In the genomic region with DNA sequence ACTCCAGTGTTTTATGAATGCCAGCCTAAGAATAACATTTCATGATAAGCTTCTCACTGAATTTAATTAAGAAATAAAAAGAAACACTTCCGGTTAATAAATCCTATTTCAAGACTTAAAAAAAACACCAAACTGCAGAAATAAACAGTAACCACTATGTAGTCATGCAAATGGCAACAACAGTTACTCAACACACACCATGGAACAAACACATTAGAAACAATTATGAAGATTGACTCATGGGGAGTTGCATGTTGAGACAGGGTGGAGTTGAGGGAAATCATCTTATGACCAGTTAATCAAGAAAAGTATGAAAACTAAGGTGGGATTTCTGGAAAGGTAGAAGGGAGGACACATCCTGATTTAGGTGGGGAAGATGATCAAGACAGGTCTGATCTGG, we compare ENCODE assay signal across 18 cellular contexts. TPM values are rescaled to one million over a fixed set of nuclear protein-coding genes. Genes with fewer than 3 reads are reported as not detected.
A peak's percentile ranks its signal among the peaks of the same experiment; 100 is the strongest.
DNase-seq lines count a peak whose midpoint lies in the region; ATAC-seq and TF ChIP-seq lines count a peak whose summit lies in the region.
"Had no signal": no experiment of that assay in that cellular context is flagged by ENCODE, and none has a peak within 500 bp of the region (broad histone marks: within the 10 kb centered on the region; RNA-seq: fewer than 3 reads in every experiment).

No MANE protein-coding gene starts in this region.

- no TSS peak for BruUV-seq in mammary epithelial cell (replicated peaks; lab: Mats Ljungman, UMichigan)

- peak overlapping the region; percentile 12 for H2AFZ ChIP-seq in mammary epithelial cell (ENCODE audit: low read depth, low read length)

- no peak for TF ChIP-seq CTCF in mammary epithelial cell (conservative IDR thresholded peaks at IDR 0.05 in 1 of 2, IDR thresholded peaks at IDR 0.05 in 1 of 2; ENCODE audit: extremely low read depth in 1 of 2, insufficient read depth in 1 of 2, low read depth in 1 of 2, low read length in 2 of 2)
- TF ChIP-seq CTCF in foreskin keratinocyte (conservative IDR thresholded peaks at IDR 0.05), result no peak

- H3K79me2 ChIP-seq in mammary epithelial cell (ENCODE audit: insufficient read depth, low read length), result no peaks in the 10 kb centered on the region

- in situ Hi-C loops in mammary epithelial cell (cut with MboI; ENCODE audit: low sequenced_read_pairs in 2 of 2) (no loop called here), KBM-7 (cut with MboI; ENCODE audit: low pct_unique_long_range_greater_than_20kb, low sequenced_read_pairs) (no loop called here)

- WGBS in mammary epithelial cell (ENCODE audit: low coverage, missing lambda C conversion rate), result 88% methylated on average over 1 of the region's 1 CpG

- H3K4me1 ChIP-seq in mammary epithelial cell (ENCODE audit: insufficient read depth, low read length) (peaks cover 16% of the 10 kb centered on the region), foreskin keratinocyte (peaks cover 17% of the 10 kb centered on the region)
- H3K4me1 ChIP-seq: thyroid gland had no signal

- no peaks in the 10 kb centered on the region for H3K27me3 ChIP-seq in mammary epithelial cell (ENCODE audit: insufficient read depth, low read length)
- no peaks in the 10 kb centered on the region for H3K27me3 ChIP-seq in foreskin keratinocyte
- H3K27me3 ChIP-seq: thyroid gland had no signal

- no peaks in the 10 kb centered on the region for H3K36me3 ChIP-seq in mammary epithelial cell (ENCODE audit: insufficient read depth, low read length)
- H3K36me3 ChIP-seq: thyroid gland had no signal

- H3K9me3 ChIP-seq in mammary epithelial cell (replicated peaks; ENCODE audit: insufficient read depth, low read length), result no peaks in the 10 kb centered on the region
- H3K9me3 ChIP-seq: thyroid gland had no signal

- H4K20me1 ChIP-seq in mammary epithelial cell (ENCODE audit: insufficient read depth, low read length), result no peaks in the 10 kb centered on the region

- H3K4me2 ChIP-seq in mammary epithelial cell (ENCODE audit: insufficient read depth, low read depth, low read length), result peak overlapping the region; percentile 52

- DNase-seq in M059J (ENCODE audit: low read depth) (peak; percentile 6), mammary epithelial cell (peak; percentile 80), foreskin keratinocyte (peak; percentile 79 to 85), KBM-7 (no peak)
- DNase-seq: activated CD8-positive, alpha-beta memory T cell treated with anti-CD3 and anti-CD28 coated beads, Interleukin-2, amount 50 U/mL, for 48 hours; activated naive CD8-positive, alpha-beta T cell treated with anti-CD3 and anti-CD28 coated beads, Interleukin-2, amount 10 ng/mL, durations not matched to agents 7 days and 5 days; effector CD8-positive, alpha-beta T cell; NCI-H1694; NCI-H69; stimulated activated CD4-positive, alpha-beta T cell treated with anti-CD3 and anti-CD28 coated beads, Interleukin-2, amount 100 ng/mL, for 24 hours; stimulated activated naive CD4-positive, alpha-beta T cell; T-cell had no signal

- intact Hi-C loops in mammary epithelial cell (cut with micrococcal nuclease), result loop anchor here (1.0 to 2.0 kb wide), 4 partner anchors 104 to 277 kb away; no protein-coding TSS in a partner anchor

- dilution Hi-C loops in mammary epithelial cell (cut with HindIII; ENCODE audit: low sequenced_read_pairs), result no loop called here

- CTCF ChIA-PET in mammary epithelial cell (lab: Charles Lee; ENCODE audit: low non-redundant PET), result interaction anchor here (0.6 kb wide), 2 partner anchors 98 to 207 kb away, joined by 4 to 16 read pairs; no protein-coding TSS in a partner anchor

- H3K27ac ChIP-seq in mammary epithelial cell (ENCODE audit: insufficient read depth, low read depth, low read length) (peak overlapping the region; percentile 75), foreskin keratinocyte (peak overlapping the region; percentile 52), skin epidermis (peak overlapping the region in 11 of 21 experiments; percentile 11 to 67 (median 43))
- H3K27ac ChIP-seq: thyroid gland had no signal

- ATAC-seq in foreskin keratinocyte (peak; percentile 94), HG03025 (IDR thresholded peaks at IDR 0.05; ENCODE audit: low FRiP score, unreplicated experiment) (no peak), GM18907 (IDR thresholded peaks at IDR 0.05; ENCODE audit: unreplicated experiment) (no peak), GM21367 (IDR thresholded peaks at IDR 0.05; ENCODE audit: unreplicated experiment) (no peak)
- ATAC-seq: T-cell had no signal

- no peak overlapping the region for H3K4me3 ChIP-seq in mammary epithelial cell (replicated peaks in 1 of 3; ENCODE audit: insufficient read depth in 1 of 3, low read depth in 2 of 3, low read length in 3 of 3)
- no peak overlapping the region for H3K4me3 ChIP-seq in skin epidermis
- H3K4me3 ChIP-seq: thyroid gland had no signal

- H3K9ac ChIP-seq in mammary epithelial cell (ENCODE audit: insufficient read depth, low read length), result no peak overlapping the region

RNA-seq across cellular contexts. Expression of a gene that starts 52.7 kb away (rescaled TPM):
- 1.4 and 1.5 TPM in 2 replicates for total RNA-seq in M059J (2014; rRNA removed; shearing (Covaris generic))
- not detected for total RNA-seq in mammary epithelial cell
- not detected for polyA plus RNA-seq in mammary epithelial cell
- polyA minus RNA-seq in mammary epithelial cell, result not detected
- total RNA-seq in foreskin keratinocyte, result 2.0 and 3.6 TPM in 2 replicates
- polyA plus RNA-seq in foreskin keratinocyte, result 1.5 and 2.9 TPM in 2 replicates
- total RNA-seq: CD4-positive, CD25-positive, alpha-beta regulatory T cell had no signal
